ENCODE assay signal across 8 cellular contexts in the genomic region with DNA sequence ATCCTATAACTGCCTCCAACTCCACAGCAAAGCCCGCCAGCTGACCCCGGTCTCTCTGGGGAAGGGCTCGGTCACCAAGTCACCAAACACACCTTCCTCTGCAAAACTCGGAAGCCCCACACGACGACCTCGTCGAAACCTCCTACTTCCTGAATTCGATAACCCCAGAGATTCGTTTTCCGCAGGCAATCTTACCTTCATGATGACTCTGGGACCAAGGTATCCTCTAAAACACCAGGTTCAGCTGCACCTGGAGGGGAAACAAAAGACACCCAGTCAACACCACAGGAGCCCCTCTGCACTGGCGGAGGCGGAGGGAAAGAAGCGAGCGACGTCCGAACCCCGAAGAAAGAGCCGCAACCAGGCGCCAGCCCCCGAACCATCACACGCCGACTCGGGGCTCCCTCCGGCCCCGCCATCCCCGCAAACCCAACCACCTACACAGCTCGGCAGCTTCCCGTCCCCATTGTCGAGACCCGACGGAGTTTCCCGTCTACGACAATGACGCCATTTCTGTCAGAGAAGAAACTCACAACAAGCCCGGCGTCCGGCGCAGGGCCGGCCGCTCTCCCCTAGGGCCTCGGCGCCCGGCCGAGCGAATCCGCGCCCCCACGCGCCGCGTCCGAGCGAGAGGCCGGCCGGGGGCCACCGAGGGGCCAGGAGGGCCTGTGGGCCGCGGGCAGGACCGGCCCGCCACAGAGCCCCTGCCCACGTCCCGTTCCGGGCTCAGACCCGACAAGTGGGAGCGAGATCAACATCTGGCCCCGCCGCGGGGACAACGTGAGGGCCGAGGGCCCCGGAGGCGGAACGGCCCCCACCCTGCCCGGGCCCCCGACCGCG. TPM values are rescaled to one million over a fixed set of nuclear protein-coding genes. Genes with fewer than 3 reads are reported as not detected.
DNase-seq lines count a peak whose midpoint lies in the region; FAIRE-seq and TF ChIP-seq lines count a peak whose summit lies in the region.

No MANE protein-coding gene starts in this region.

- peaks cover 13% of the 10 kb centered on the region for H3K4me1 ChIP-seq in A673 (ENCODE audit: insufficient read depth, low read length, poor library complexity, severe bottlenecking)

- WGBS in lower leg skin, 2 donors, result 0 to 1% methylated on average over 57 to 59 of the region's 78 CpGs

- TF ChIP-seq POLR2A in lower leg skin (IDR thresholded peaks at IDR 0.05), result no peak

- no peaks in the 10 kb centered on the region for H3K27me3 ChIP-seq in A673 (replicated peaks; ENCODE audit: insufficient read depth, low read depth, low read length, poor library complexity)

- H3K4me3 ChIP-seq in A673 (ENCODE audit: low read depth, low read length, poor library complexity, severe bottlenecking), result peak overlapping the region; percentile 83
- H3K4me3 ChIP-seq in coronary artery, result peak overlapping the region; percentile 93
- H3K4me3 ChIP-seq in lower leg skin (ENCODE audit: low read depth, poor library complexity, severe bottlenecking), result peak overlapping the region; percentile 85

- no peaks in the 10 kb centered on the region for H3K9me3 ChIP-seq in A673 (ENCODE audit: low read depth, low read length, poor library complexity, severe bottlenecking)

- H3K36me3 ChIP-seq in A673 (ENCODE audit: insufficient read depth, low read length, poor library complexity, severe bottlenecking), result no peaks in the 10 kb centered on the region

- FAIRE-seq in GM19239 (lab: Jason Lieb, UNC), result peak; percentile 97

- H3K27ac ChIP-seq in A673 (ENCODE audit: low read depth, low read length, poor library complexity, severe bottlenecking), result peak overlapping the region; percentile 86
- peak overlapping the region; percentile 96 to 99 for H3K27ac ChIP-seq in coronary artery

- intact Hi-C loops in A673 (cut with micrococcal nuclease; ENCODE audit: unreplicated experiment) (loop anchor here (10.0 kb wide), 1 partner anchor 72 kb away; no protein-coding TSS in a partner anchor), lower leg skin (cut with DNase I; ENCODE audit: low total_unique reads) (no loop called here)
- intact Hi-C loops in activated CD4-positive, alpha-beta T cell treated with anti-CD3 and anti-CD28 coated beads, Interleukin-2, amount 10 ng/mL, durations not matched to agents 24 days and 14 days (cut with micrococcal nuclease), result loop anchor here (5.0 to 10.0 kb wide), 5 partner anchors 120 to 955 kb away; a partner anchor contains a TSS

- POLR2A ChIA-PET in A673 (lab: Charles Lee; ENCODE audit: low non-redundant PET), result no interaction called here

- CTCF ChIA-PET in A673 (lab: Charles Lee), result no interaction called here

- BruUV-seq in A673 (replicated peaks; lab: Mats Ljungman, UMichigan), result no TSS peak

- no peaks in the 10 kb centered on the region for H3K9me3 Mint-ChIP-seq in activated CD4-positive, alpha-beta T cell treated with anti-CD3 and anti-CD28 coated beads, Interleukin-2, amount 10 ng/mL, durations not matched to agents 24 days and 14 days

- H3K36me3 Mint-ChIP-seq in activated CD4-positive, alpha-beta T cell treated with anti-CD3 and anti-CD28 coated beads, Interleukin-2, amount 10 ng/mL, durations not matched to agents 24 days and 14 days (ENCODE audit: low read depth), result peaks cover 34% of the 10 kb centered on the region

- H3K27ac Mint-ChIP-seq in activated CD4-positive, alpha-beta T cell treated with anti-CD3 and anti-CD28 coated beads, Interleukin-2, amount 10 ng/mL, durations not matched to agents 24 days and 14 days, result peak overlapping the region; percentile 97

- H3K4me1 Mint-ChIP-seq in activated CD4-positive, alpha-beta T cell treated with anti-CD3 and anti-CD28 coated beads, Interleukin-2, amount 10 ng/mL, durations not matched to agents 24 days and 14 days, result peaks cover 29% of the 10 kb centered on the region

- TF ChIP-seq CTCF in A673 (conservative IDR thresholded peaks at IDR 0.05; ENCODE audit: low read depth, low read length) (no peak), coronary artery (IDR thresholded peaks at IDR 0.05) (no peak), lower leg skin (IDR thresholded peaks at IDR 0.05) (no peak)

- peak; percentile 10 for DNase-seq in A673 (ENCODE audit: low spot score)
- no peak for DNase-seq in GM19239 (ENCODE audit: insufficient read length, low spot score)
- DNase-seq in NCI-H146 (lab: John Stamatoyannopoulos, UW), result peak; percentile 58
- peak; percentile 91 for DNase-seq in activated CD4-positive, alpha-beta T cell treated with anti-CD3 and anti-CD28 coated beads, Interleukin-2, amount 10 ng/mL, durations not matched to agents 24 days and 14 days
- DNase-seq in coronary artery (ENCODE audit: low spot score), result peak; percentile 77
- DNase-seq in lower leg skin (ENCODE audit: low spot score in 2 of 2), result peak; percentile 22 to 89
- peak; percentile 40 to 49 for DNase-seq in stimulated activated CD4-positive, alpha-beta T cell treated with anti-CD3 and anti-CD28 coated beads, Interleukin-4, amount 100 ng/mL, for 48 hours (ENCODE audit: low read depth in 2 of 2)
- no peak for DNase-seq in NCI-H524 treated with DMSO at 0.1 percent for 48 hours (lab: John Stamatoyannopoulos, UW)

- no peaks in the 10 kb centered on the region for H3K27me3 Mint-ChIP-seq in activated CD4-positive, alpha-beta T cell treated with anti-CD3 and anti-CD28 coated beads, Interleukin-2, amount 10 ng/mL, durations not matched to agents 24 days and 14 days

- peak overlapping the region; percentile 99 for H3K4me3 Mint-ChIP-seq in activated CD4-positive, alpha-beta T cell treated with anti-CD3 and anti-CD28 coated beads, Interleukin-2, amount 10 ng/mL, durations not matched to agents 24 days and 14 days

RNA-seq across cellular contexts. Expression of a gene that starts 1.0 kb away (rescaled TPM):
- total RNA-seq in A673 (2021) (17.6 and 18.1 TPM in 2 replicates), lower leg skin (10 to 100 TPM; 23.6 to 37.9 (median 33.0) TPM)
- total RNA-seq in activated CD4-positive, alpha-beta T cell treated with anti-CD3 and anti-CD28 coated beads, Interleukin-2, amount 10 ng/mL, durations not matched to agents 24 days and 14 days, result 50.8 and 50.9 TPM in 2 replicates

RNA-seq across cellular contexts. Expression of a gene that starts 1.4 kb away (rescaled TPM):
- 26.8 and 30.4 TPM in 2 replicates for total RNA-seq in A673 (2021)
- total RNA-seq in activated CD4-positive, alpha-beta T cell treated with anti-CD3 and anti-CD28 coated beads, Interleukin-2, amount 10 ng/mL, durations not matched to agents 24 days and 14 days, result 30.8 and 33.9 TPM in 2 replicates
- 10 to 100 TPM; 21.7 to 32.5 (median 28.9) TPM for total RNA-seq in lower leg skin

RNA-seq across cellular contexts. Expression of a gene that starts 40.3 kb away (rescaled TPM):
- total RNA-seq in A673 (2021) (22.1 and 26.3 TPM in 2 replicates), lower leg skin (10 to 100 TPM; 12.0 to 35.8 (median 17.0) TPM)
- 24.0 and 24.2 TPM in 2 replicates for total RNA-seq in activated CD4-positive, alpha-beta T cell treated with anti-CD3 and anti-CD28 coated beads, Interleukin-2, amount 10 ng/mL, durations not matched to agents 24 days and 14 days

Comparison
In these comparisons a context has a peak if more than half of its experiments do, and no peak if none do; other contexts are left out.
1. DNase-seq: peak in A673 (single experiment), NCI-H146 (single experiment), activated CD4-positive, alpha-beta T cell treated with anti-CD3 and anti-CD28 coated beads, Interleukin-2, amount 10 ng/mL, durations not matched to agents 24 days and 14 days (single experiment), coronary artery (single experiment), lower leg skin (2 of 2) and stimulated activated CD4-positive, alpha-beta T cell treated with anti-CD3 and anti-CD28 coated beads, Interleukin-4, amount 100 ng/mL, for 48 hours (2 of 2); none in GM19239 (single experiment) and NCI-H524 treated with DMSO at 0.1 percent for 48 hours (single experiment).
2. Peak in every context shown above with its lines, with median percentiles within 50 percentile points of each other: H3K4me3 ChIP-seq.